8 cellular contexts compared by ENCODE assay signal in the genomic region with DNA sequence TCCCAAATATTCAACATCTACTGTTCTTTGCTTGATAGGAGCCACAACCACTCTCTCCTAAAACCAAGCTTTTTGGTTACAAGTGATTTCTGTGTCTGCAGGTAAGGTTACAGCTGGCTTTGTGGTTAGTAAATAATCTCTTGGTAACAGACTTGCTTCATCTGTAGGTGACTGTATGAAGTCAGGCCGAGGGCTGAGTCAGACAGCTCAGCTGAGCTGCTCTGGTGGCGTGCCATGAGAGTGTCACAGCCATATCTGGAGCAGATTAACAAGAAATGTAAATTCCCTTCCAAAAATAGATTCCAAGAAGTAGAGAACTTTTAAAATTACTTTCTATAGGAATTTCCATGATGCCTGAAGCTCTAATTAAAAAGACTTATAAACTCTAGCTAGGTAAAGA. TPM values are rescaled to one million over a fixed set of nuclear protein-coding genes. Genes with fewer than 3 reads are reported as not detected.
DNase-seq lines count a peak whose midpoint lies in the region; ATAC-seq and TF ChIP-seq lines count a peak whose summit lies in the region.

No MANE protein-coding gene starts in this region.

- no peaks in the 10 kb centered on the region for H3K4me1 Mint-ChIP-seq in activated CD8-positive, alpha-beta memory T cell treated with anti-CD3 and anti-CD28 coated beads, Interleukin-2, amount 10 ng/mL, durations not matched to agents 7 days and 5 days
- H3K4me1 Mint-ChIP-seq in activated T-helper 17 cell treated with anti-CD3 and anti-CD28 coated beads, Interleukin-2, amount 50 U/mL, for 72 hours = no peaks in the 10 kb centered on the region

- H3K27ac ChIP-seq in foreskin keratinocyte = no peak overlapping the region

- no peak for TF ChIP-seq CTCF in foreskin keratinocyte (conservative IDR thresholded peaks at IDR 0.05)

- H3K27me3 ChIP-seq in foreskin keratinocyte = no peaks in the 10 kb centered on the region

- CTCF ChIA-PET in activated CD8-positive, alpha-beta memory T cell treated with anti-CD3 and anti-CD28 coated beads, Interleukin-2, amount 10 ng/mL, durations not matched to agents 7 days and 5 days (lab: Charles Lee) = no interaction called here

- H3K4me3 Mint-ChIP-seq in activated CD8-positive, alpha-beta memory T cell treated with anti-CD3 and anti-CD28 coated beads, Interleukin-2, amount 10 ng/mL, durations not matched to agents 7 days and 5 days = no peak overlapping the region
- H3K4me3 Mint-ChIP-seq in activated T-helper 17 cell treated with anti-CD3 and anti-CD28 coated beads, Interleukin-2, amount 50 U/mL, for 72 hours = no peak overlapping the region

- no peaks in the 10 kb centered on the region for H3K27me3 Mint-ChIP-seq in activated CD8-positive, alpha-beta memory T cell treated with anti-CD3 and anti-CD28 coated beads, Interleukin-2, amount 10 ng/mL, durations not matched to agents 7 days and 5 days
- H3K27me3 Mint-ChIP-seq in activated T-helper 17 cell treated with anti-CD3 and anti-CD28 coated beads, Interleukin-2, amount 50 U/mL, for 72 hours = no peaks in the 10 kb centered on the region

- H3K36me3 Mint-ChIP-seq in activated CD8-positive, alpha-beta memory T cell treated with anti-CD3 and anti-CD28 coated beads, Interleukin-2, amount 10 ng/mL, durations not matched to agents 7 days and 5 days = no peaks in the 10 kb centered on the region
- H3K36me3 Mint-ChIP-seq in activated T-helper 17 cell treated with anti-CD3 and anti-CD28 coated beads, Interleukin-2, amount 50 U/mL, for 72 hours (ENCODE audit: low read depth) = no peaks in the 10 kb centered on the region

- ATAC-seq in GM21423 (IDR thresholded peaks at IDR 0.05; ENCODE audit: unreplicated experiment) (peak; percentile 91), foreskin keratinocyte (peak; percentile 98)
- no peak for ATAC-seq in activated CD8-positive, alpha-beta memory T cell treated with anti-CD3 and anti-CD28 coated beads, Interleukin-2, amount 10 ng/mL, durations not matched to agents 7 days and 5 days
- ATAC-seq in activated T-helper 17 cell treated with anti-CD3 and anti-CD28 coated beads, Interleukin-2, amount 50 U/mL, for 72 hours (replicated peaks) = no peak

- H3K9me3 Mint-ChIP-seq in activated CD8-positive, alpha-beta memory T cell treated with anti-CD3 and anti-CD28 coated beads, Interleukin-2, amount 10 ng/mL, durations not matched to agents 7 days and 5 days (ENCODE audit: low read depth) = peaks cover 4% of the 10 kb centered on the region
- peaks cover 5% of the 10 kb centered on the region for H3K9me3 Mint-ChIP-seq in activated T-helper 17 cell treated with anti-CD3 and anti-CD28 coated beads, Interleukin-2, amount 50 U/mL, for 72 hours

- no peaks in the 10 kb centered on the region for H3K4me1 ChIP-seq in foreskin keratinocyte

- DNase-seq in Daoy (ENCODE audit: low read depth) (peak; percentile 2), HK-2 (ENCODE audit: unreplicated experiment) (peak; percentile 15), foreskin keratinocyte (peak; percentile 51 to 78), NCI-H1417 (lab: John Stamatoyannopoulos, UW) (no peak), DMS153 treated with DMSO at 0.1 percent for 48 hours (lab: John Stamatoyannopoulos, UW; ENCODE audit: unreplicated experiment) (no peak)
- no peak for DNase-seq in activated CD8-positive, alpha-beta memory T cell treated with anti-CD3 and anti-CD28 coated beads, Interleukin-2, amount 10 ng/mL, durations not matched to agents 7 days and 5 days

- no peak overlapping the region for H3K27ac Mint-ChIP-seq in activated CD8-positive, alpha-beta memory T cell treated with anti-CD3 and anti-CD28 coated beads, Interleukin-2, amount 10 ng/mL, durations not matched to agents 7 days and 5 days
- no peak overlapping the region for H3K27ac Mint-ChIP-seq in activated T-helper 17 cell treated with anti-CD3 and anti-CD28 coated beads, Interleukin-2, amount 50 U/mL, for 72 hours

RNA-seq across cellular contexts. Expression of gene TAS2R1, which starts 23.7 kb away (rescaled TPM):
- total RNA-seq in Daoy (2014; rRNA removed; shearing (Covaris generic)) = not detected in 2 replicates
- not detected in 2 replicates for total RNA-seq in foreskin keratinocyte
- polyA plus RNA-seq in foreskin keratinocyte = not detected in 2 replicates
- not detected for total RNA-seq in activated CD8-positive, alpha-beta memory T cell treated with anti-CD3 and anti-CD28 coated beads, Interleukin-2, amount 10 ng/mL, durations not matched to agents 7 days and 5 days
- total RNA-seq in activated T-helper 17 cell treated with anti-CD3 and anti-CD28 coated beads, Interleukin-2, amount 50 U/mL, for 72 hours = not detected

Comparison
In these comparisons a context has a peak if more than half of its experiments do, and no peak if none do; other contexts are left out.
1. DNase-seq: peak in Daoy (single experiment), HK-2 (single experiment) and foreskin keratinocyte (2 of 2); none in activated CD8-positive, alpha-beta memory T cell treated with anti-CD3 and anti-CD28 coated beads, Interleukin-2, amount 10 ng/mL, durations not matched to agents 7 days and 5 days (single experiment), NCI-H1417 (0 of 3) and DMS153 treated with DMSO at 0.1 percent for 48 hours (single experiment).
2. ATAC-seq: peak in GM21423 (single experiment) and foreskin keratinocyte (single experiment); none in activated CD8-positive, alpha-beta memory T cell treated with anti-CD3 and anti-CD28 coated beads, Interleukin-2, amount 10 ng/mL, durations not matched to agents 7 days and 5 days (single experiment) and activated T-helper 17 cell treated with anti-CD3 and anti-CD28 coated beads, Interleukin-2, amount 50 U/mL, for 72 hours (single experiment).